Comparison of ENCODE assay signal across 8 cellular contexts in genomic region chr9:98117984-98118639, GRCh38. TPM values are rescaled to one million over a fixed set of nuclear protein-coding genes. Genes with fewer than 3 reads are reported as not detected.
DNase-seq lines count a peak whose midpoint lies in the region; ATAC-seq and TF ChIP-seq lines count a peak whose summit lies in the region.

No MANE protein-coding gene starts in this region.

- H3K27ac Mint-ChIP-seq in activated T-helper 1 cell treated with anti-CD3 and anti-CD28 coated beads, Interleukin-12 subunit alpha, Interleukin-12 subunit beta, Interleukin-2, Interleukin-4 antibody, amounts not matched to agents 30 ng/mL and 10 ng/mL and 1 ng/mL, durations not matched to agents 14 hours and 24 hours and 36 hours, result peak overlapping the region; percentile 98

- peak overlapping the region; percentile 66 for H3K4me3 ChIP-seq in OCI-LY7 (ENCODE audit: low read depth, low read length, poor library complexity, severe bottlenecking)

- H3K36me3 Mint-ChIP-seq in activated T-helper 1 cell treated with anti-CD3 and anti-CD28 coated beads, Interleukin-12 subunit alpha, Interleukin-12 subunit beta, Interleukin-2, Interleukin-4 antibody, amounts not matched to agents 30 ng/mL and 10 ng/mL and 1 ng/mL, durations not matched to agents 14 hours and 24 hours and 36 hours (ENCODE audit: low read depth), result peaks cover 11% of the 10 kb centered on the region

- no peaks in the 10 kb centered on the region for H3K27me3 Mint-ChIP-seq in activated T-helper 1 cell treated with anti-CD3 and anti-CD28 coated beads, Interleukin-12 subunit alpha, Interleukin-12 subunit beta, Interleukin-2, Interleukin-4 antibody, amounts not matched to agents 30 ng/mL and 10 ng/mL and 1 ng/mL, durations not matched to agents 14 hours and 24 hours and 36 hours (ENCODE audit: insufficient read depth)

- peak overlapping the region; percentile 95 for H3K4me3 Mint-ChIP-seq in activated T-helper 1 cell treated with anti-CD3 and anti-CD28 coated beads, Interleukin-12 subunit alpha, Interleukin-12 subunit beta, Interleukin-2, Interleukin-4 antibody, amounts not matched to agents 30 ng/mL and 10 ng/mL and 1 ng/mL, durations not matched to agents 14 hours and 24 hours and 36 hours

- H3K36me3 ChIP-seq in OCI-LY7 (ENCODE audit: insufficient read depth, low read length), result peaks cover 14% of the 10 kb centered on the region

- TF ChIP-seq CTCF in OCI-LY7 (conservative IDR thresholded peaks at IDR 0.05; ENCODE audit: low read length), result peak; percentile 73

- peak; percentile 22 for ATAC-seq in GM18858 (IDR thresholded peaks at IDR 0.05; ENCODE audit: unreplicated experiment)
- peak; percentile 42 for ATAC-seq in HG03045 (IDR thresholded peaks at IDR 0.05; ENCODE audit: unreplicated experiment)
- ATAC-seq in sciatic nerve, result peak; percentile 37

- intact Hi-C loops in OCI-LY7 (cut with micrococcal nuclease; ENCODE audit: unreplicated experiment) (loop anchor here (1.0 to 5.0 kb wide), 3 partner anchors 13 to 144 kb away; partner anchors contain the start of gene CORO2A), sciatic nerve (cut with DNase I) (no loop called here)
- intact Hi-C loops in activated T-helper 1 cell treated with anti-CD3 and anti-CD28 coated beads, Interleukin-12 subunit alpha, Interleukin-12 subunit beta, Interleukin-2, Interleukin-4 antibody, amounts not matched to agents 30 ng/mL and 10 ng/mL and 1 ng/mL, durations not matched to agents 14 hours and 24 hours and 36 hours (cut with micrococcal nuclease), result loop anchor here (1.0 to 10.0 kb wide), 5 partner anchors 16 to 1107 kb away; partner anchors contain the start of genes ALG2, SEC61B, TBC1D2 and TRMO

- CTCF ChIA-PET in OCI-LY7 (lab: Charles Lee; ENCODE audit: unreplicated experiment), result interaction anchor here (1.1 to 1.6 kb wide), 3 partner anchors 10 to 74 kb away, joined by 3 to 5 read pairs (median 5); no protein-coding TSS in a partner anchor

- H3K9me3 Mint-ChIP-seq in activated T-helper 1 cell treated with anti-CD3 and anti-CD28 coated beads, Interleukin-12 subunit alpha, Interleukin-12 subunit beta, Interleukin-2, Interleukin-4 antibody, amounts not matched to agents 30 ng/mL and 10 ng/mL and 1 ng/mL, durations not matched to agents 14 hours and 24 hours and 36 hours, result no peaks in the 10 kb centered on the region

- POLR2A ChIA-PET in OCI-LY7 (lab: Charles Lee), result interaction anchor here (0.6 to 5.3 kb wide), 9 partner anchors 9 to 1934 kb away, joined by 3 to 39 read pairs (median 6); no protein-coding TSS in a partner anchor

- H3K4me2 ChIP-seq in OCI-LY7 (ENCODE audit: low read length), result peak overlapping the region; percentile 86

- DNase-seq in ACHN (peak; percentile 25), OCI-LY7 (ENCODE audit: low spot score) (peak; percentile 81), glomerular visceral epithelial cell (ENCODE audit: extremely low spot score) (peak; percentile 40), sciatic nerve (ENCODE audit: low spot score) (no peak), occipital lobe (lab: John Stamatoyannopoulos, UW) (no peak)
- peak; percentile 41 for DNase-seq in activated T-helper 1 cell treated with anti-CD3 and anti-CD28 coated beads, Interleukin-12 subunit alpha, Interleukin-12 subunit beta, Interleukin-2, Interleukin-4 antibody, amounts not matched to agents 30 ng/mL and 10 ng/mL and 1 ng/mL, durations not matched to agents 14 hours and 24 hours and 36 hours (ENCODE audit: low spot score)

- peak overlapping the region; percentile 85; the same call in 1 of the 2 replicates for H2AFZ ChIP-seq in OCI-LY7 (ENCODE audit: low read length)

- H3K9me3 ChIP-seq in OCI-LY7 (ENCODE audit: low read length), result no peaks in the 10 kb centered on the region

- H3K9me2 ChIP-seq in OCI-LY7 (ENCODE audit: insufficient read depth, low read length), result no peaks in the 10 kb centered on the region

- peak overlapping the region; percentile 73 for H3K27ac ChIP-seq in OCI-LY7 (ENCODE audit: low read depth, low read length, poor library complexity, severe bottlenecking)

- H3K79me2 ChIP-seq in OCI-LY7 (ENCODE audit: insufficient read depth, low read depth, low read length), result peaks cover 4% of the 10 kb centered on the region; the same call in 1 of the 2 replicates

- peaks cover 58% of the 10 kb centered on the region for H3K4me1 ChIP-seq in OCI-LY7 (ENCODE audit: insufficient read depth, low read length, poor library complexity, severe bottlenecking)

- H3K4me1 Mint-ChIP-seq in activated T-helper 1 cell treated with anti-CD3 and anti-CD28 coated beads, Interleukin-12 subunit alpha, Interleukin-12 subunit beta, Interleukin-2, Interleukin-4 antibody, amounts not matched to agents 30 ng/mL and 10 ng/mL and 1 ng/mL, durations not matched to agents 14 hours and 24 hours and 36 hours (ENCODE audit: low read depth), result peaks cover 48% of the 10 kb centered on the region

- in situ Hi-C loops in ACHN (cut with HindIII; ENCODE audit: low pct_ligation_motif_present, low pct_unique_long_range_greater_than_20kb, low sequenced_read_pairs), result no loop called here

- no peaks in the 10 kb centered on the region for H4K20me1 ChIP-seq in OCI-LY7 (ENCODE audit: insufficient read depth, low read length)

- no TSS peak for BruUV-seq in OCI-LY7 (replicated peaks; lab: Mats Ljungman, UMichigan)

RNA-seq across cellular contexts. Expression of gene TRIM14, which starts 0.9 kb away (rescaled TPM):
- total RNA-seq in OCI-LY7 (2014; rRNA removed; shearing (Covaris generic)), result 18.4 and 21.4 TPM in 2 replicates
- total RNA-seq in OCI-LY7 (2022), result 26.0 and 31.2 TPM in 2 replicates
- total RNA-seq in activated T-helper 1 cell treated with anti-CD3 and anti-CD28 coated beads, Interleukin-12 subunit alpha, Interleukin-12 subunit beta, Interleukin-2, Interleukin-4 antibody, amounts not matched to agents 30 ng/mL and 10 ng/mL and 1 ng/mL, durations not matched to agents 14 hours and 24 hours and 36 hours, result 41.7 and 42.0 TPM in 2 replicates
- total RNA-seq in sciatic nerve, result 12.6 TPM
- total RNA-seq in occipital lobe, result 2.2 TPM

Comparison
In these comparisons a context has a peak if more than half of its experiments do, and no peak if none do; other contexts are left out.
1. DNase-seq: peak in ACHN (single experiment), OCI-LY7 (single experiment), activated T-helper 1 cell treated with anti-CD3 and anti-CD28 coated beads, Interleukin-12 subunit alpha, Interleukin-12 subunit beta, Interleukin-2, Interleukin-4 antibody, amounts not matched to agents 30 ng/mL and 10 ng/mL and 1 ng/mL, durations not matched to agents 14 hours and 24 hours and 36 hours (single experiment) and glomerular visceral epithelial cell (single experiment); none in sciatic nerve (single experiment) and occipital lobe (single experiment).
2. Peak in every context shown above with its lines, with median percentiles within 50 percentile points of each other: ATAC-seq.